10 cellular contexts compared by ENCODE assay signal in the genomic region with DNA sequence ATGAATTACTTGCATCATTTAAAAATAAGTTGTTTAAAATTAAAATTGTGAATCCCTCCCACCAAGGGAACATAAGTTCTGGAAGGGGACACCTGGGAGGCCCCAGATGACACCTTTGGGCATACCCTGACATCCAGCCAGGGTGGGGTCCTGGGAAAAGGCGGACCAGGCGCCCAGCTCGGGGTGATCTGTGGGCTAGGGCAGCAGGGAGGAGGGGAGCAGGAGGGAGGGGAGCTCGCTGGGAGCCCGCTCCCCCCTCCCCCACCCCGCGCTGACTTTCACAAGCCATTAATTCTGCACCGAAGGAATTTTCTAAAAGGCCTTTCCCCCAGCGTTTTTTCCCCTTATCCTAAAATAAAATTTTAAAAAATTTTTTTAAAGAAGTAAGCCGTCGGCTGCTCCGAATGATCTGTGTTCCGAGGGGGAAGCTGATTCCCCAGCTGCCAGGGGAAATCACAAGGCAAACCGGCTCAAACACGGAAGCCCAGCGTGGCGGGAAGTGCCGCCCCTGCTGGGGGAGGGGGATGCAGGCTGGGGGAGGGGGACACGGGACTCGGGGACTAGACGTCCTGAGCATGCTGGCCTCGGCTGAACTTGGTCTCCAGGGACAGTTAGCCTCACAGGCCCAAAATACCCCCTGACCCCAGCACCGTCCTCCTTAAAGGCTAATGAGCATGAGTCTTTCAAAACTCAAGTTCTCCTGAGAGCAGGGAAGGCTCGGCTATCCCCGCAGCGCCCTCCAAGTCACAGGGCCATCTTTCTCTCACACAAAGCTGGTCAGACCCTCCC. TPM values are rescaled to one million over a fixed set of nuclear protein-coding genes. Genes with fewer than 3 reads are reported as not detected.
DNase-seq lines count a peak whose midpoint lies in the region; ATAC-seq and TF ChIP-seq lines count a peak whose summit lies in the region.
"Had no signal": no experiment of that assay in that cellular context is flagged by ENCODE, and none has a peak within 500 bp of the region (broad histone marks: within the 10 kb centered on the region; RNA-seq: fewer than 3 reads in every experiment).

No MANE protein-coding gene starts in this region.

- DNase-seq in Karpas-422, result no peak
- DNase-seq in choroid plexus epithelial cell (ENCODE audit: low read depth), result peak; percentile 54
- peak in 2 of 3 donors; percentile 70 to 80 for DNase-seq in right lobe of liver
- DNase-seq in activated naive CD4-positive, alpha-beta T cell (lab: John Stamatoyannopoulos, UW), result no peak
- no peak for DNase-seq in D341Med (ENCODE audit: low spot score)
- DNase-seq in activated naive CD4-positive, alpha-beta T cell treated with anti-CD3 and anti-CD28 coated beads, Interleukin-2, amount 50 U/mL, for 16 hours, result no peak
- no peak for DNase-seq in T-helper 2 cell
- DNase-seq: activated B cell treated with CpG ODN at 0.5 μM for 24 hours had no signal

- H3K4me1 ChIP-seq in Karpas-422 (ENCODE audit: low read length) (peaks cover 12% of the 10 kb centered on the region; the same call in 1 of the 2 replicates), right lobe of liver (peaks cover 0 to 26% (median 12%) of the 10 kb centered on the region in 4 donors), stomach smooth muscle (ENCODE audit: control insufficient read depth, insufficient read depth, low read length) (peaks cover 60% of the 10 kb centered on the region)

- H2AFZ ChIP-seq in Karpas-422 (ENCODE audit: low read length), result no peak overlapping the region

- no peaks in the 10 kb centered on the region for H3K9me2 ChIP-seq in Karpas-422 (replicated peaks; ENCODE audit: insufficient read depth, low read length)

- H3K79me2 ChIP-seq in Karpas-422 (ENCODE audit: low read length), result no peaks in the 10 kb centered on the region

- peak; percentile 39 to 51 (median 45) for ATAC-seq in right lobe of liver

- WGBS in right lobe of liver (ENCODE audit: insufficient coverage, low coverage, low lambda C conversion rate, missing lambda C conversion rate), result 39% methylated on average over 17 of the region's 26 CpGs

- H3K27me3 ChIP-seq in Karpas-422 (ENCODE audit: low read length), result no peaks in the 10 kb centered on the region
- no peaks in the 10 kb centered on the region for H3K27me3 ChIP-seq in right lobe of liver
- no peaks in the 10 kb centered on the region for H3K27me3 ChIP-seq in stomach smooth muscle (ENCODE audit: control insufficient read depth in 1 of 2, insufficient read depth in 2 of 2, low read length in 2 of 2)

- H3K9me3 ChIP-seq in Karpas-422 (ENCODE audit: low read length) (no peaks in the 10 kb centered on the region), right lobe of liver (no peaks in the 10 kb centered on the region), stomach smooth muscle (ENCODE audit: control insufficient read depth in 2 of 2, low read length in 2 of 2) (no peaks in the 10 kb centered on the region)

- H3K27ac ChIP-seq in Karpas-422 (ENCODE audit: low read length) (no peak overlapping the region), right lobe of liver (peak overlapping the region; percentile 57 to 90 (median 58)), stomach smooth muscle (ENCODE audit: low read length) (peak overlapping the region; percentile 24)

- H3K9ac ChIP-seq in Karpas-422 (ENCODE audit: low read length) (no peak overlapping the region), stomach smooth muscle (ENCODE audit: low read length in 2 of 2) (peak overlapping the region in 1 of 2 donors; percentile 38)

- intact Hi-C loops in right lobe of liver (cut with DNase I), result no loop called here

- TF ChIP-seq CTCF in choroid plexus epithelial cell (conservative IDR thresholded peaks at IDR 0.05; ENCODE audit: low read depth, low read length), result no peak
- TF ChIP-seq CTCF in right lobe of liver (IDR thresholded peaks at IDR 0.05), result no peak

- H3K4me3 ChIP-seq in Karpas-422 (ENCODE audit: low read length) (no peak overlapping the region), choroid plexus epithelial cell (ENCODE audit: low read depth, low read length) (peak overlapping the region; percentile 8), right lobe of liver (no peak overlapping the region), stomach smooth muscle (ENCODE audit: low read length in 2 of 2) (peak overlapping the region in 1 of 2 donors; percentile 22)

- H3K36me3 ChIP-seq in Karpas-422 (ENCODE audit: insufficient read depth, low read length), result no peaks in the 10 kb centered on the region
- no peaks in the 10 kb centered on the region for H3K36me3 ChIP-seq in right lobe of liver
- H3K36me3 ChIP-seq in stomach smooth muscle (ENCODE audit: control insufficient read depth in 2 of 2, insufficient read depth in 2 of 2, low read length in 2 of 2), result no peaks in the 10 kb centered on the region

- no peak for TF ChIP-seq POLR2A in right lobe of liver (IDR thresholded peaks at IDR 0.05)

- peak overlapping the region; percentile 38 for H3K4me2 ChIP-seq in Karpas-422 (ENCODE audit: low read depth, low read length, poor library complexity, severe bottlenecking)

- no peaks in the 10 kb centered on the region; the same call in 1 of the 2 replicates for H4K20me1 ChIP-seq in Karpas-422 (ENCODE audit: insufficient read depth, low read depth, low read length)

RNA-seq across cellular contexts. Expression of a gene that starts 13.9 kb away (rescaled TPM):
- total RNA-seq in Karpas-422 (2014; rRNA removed; shearing (Covaris generic); ENCODE audit: low replicate concordance), result 0.52 TPM in 1 of 2 replicates, not detected in the other
- 10 to 100 TPM; 27.0 to 48.8 (median 29.6) TPM for total RNA-seq in right lobe of liver

RNA-seq across cellular contexts. Expression of a gene that starts 49.6 kb away (rescaled TPM):
- not detected in 2 replicates for total RNA-seq in Karpas-422 (2014; rRNA removed; shearing (Covaris generic); ENCODE audit: low replicate concordance)
- not detected for total RNA-seq in right lobe of liver
- total RNA-seq: activated B cell treated with CpG ODN at 0.5 μM for 24 hours, kidney epithelial cell had no signal

Comparison
In these comparisons a context has a peak if more than half of its experiments do, and no peak if none do; other contexts are left out.
1. DNase-seq: peak in choroid plexus epithelial cell (single experiment) and right lobe of liver (2 of 3); none in Karpas-422 (single experiment), activated naive CD4-positive, alpha-beta T cell (0 of 4), D341Med (single experiment), activated naive CD4-positive, alpha-beta T cell treated with anti-CD3 and anti-CD28 coated beads, Interleukin-2, amount 50 U/mL, for 16 hours (single experiment) and T-helper 2 cell (0 of 5).
2. RNA of a gene that starts 13.9 kb away (total RNA-seq): 27.0 to 48.8 TPM in right lobe of liver; 0.52 TPM in Karpas-422; every median in the first group is over 10 times any median in the second.